10 cellular contexts compared by ENCODE assay signal in the genomic region with DNA sequence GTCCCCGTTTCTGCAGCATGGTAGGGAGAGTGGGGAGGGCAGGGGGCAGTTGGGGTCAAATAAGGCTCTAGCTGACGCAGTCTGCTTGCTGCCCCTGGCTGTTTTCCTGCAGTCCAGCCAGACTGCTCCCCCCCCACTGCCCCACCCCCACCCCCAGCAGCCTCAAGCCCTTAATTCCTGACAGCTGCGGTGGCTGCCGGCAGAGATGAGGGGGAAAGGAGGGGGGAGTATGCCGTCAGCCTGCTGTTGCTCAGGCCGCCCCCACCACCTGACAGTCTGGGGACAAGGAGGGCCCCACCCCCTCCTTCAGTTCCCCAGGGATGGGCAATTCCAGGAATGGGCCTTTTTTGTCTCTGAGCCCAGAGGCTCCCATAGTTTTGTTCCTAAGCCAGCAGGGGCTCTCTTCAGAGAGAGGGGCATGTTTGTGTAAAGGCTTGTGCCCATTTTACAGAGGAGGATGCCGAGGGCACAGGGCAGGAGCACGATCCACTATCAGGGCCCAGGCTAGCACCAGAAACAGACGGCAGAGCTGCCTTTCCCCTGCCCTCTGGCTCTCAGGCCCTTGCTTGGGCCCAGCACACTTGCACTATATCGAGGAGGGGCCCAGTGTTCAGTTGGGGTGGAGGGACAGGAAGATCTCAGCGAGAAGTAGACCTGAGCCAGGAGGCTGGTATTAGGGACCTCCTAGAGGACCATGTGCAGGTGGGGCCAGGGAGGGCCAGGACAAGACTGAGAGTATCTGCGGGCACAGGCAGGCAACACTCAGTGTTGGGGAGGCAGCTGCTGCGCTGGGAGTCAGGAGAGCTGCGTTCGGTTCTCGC. TPM values are rescaled to one million over a fixed set of nuclear protein-coding genes. Genes with fewer than 3 reads are reported as not detected.
DNase-seq lines count a peak whose midpoint lies in the region; ATAC-seq, FAIRE-seq and TF ChIP-seq lines count a peak whose summit lies in the region.
"Had no signal": no experiment of that assay in that cellular context is flagged by ENCODE, and none has a peak within 500 bp of the region (broad histone marks: within the 10 kb centered on the region; RNA-seq: fewer than 3 reads in every experiment).

No MANE protein-coding gene starts in this region.

- intact Hi-C loops in kidney (cut with DNase I): no loop called here

- H3K27ac ChIP-seq in CD8-positive, alpha-beta memory T cell (ENCODE audit: low read depth, low read length): peak overlapping the region; percentile 31
- H3K27ac ChIP-seq in kidney (ENCODE audit: low read depth in 2 of 2, low read length in 2 of 2): no peak overlapping the region
- H3K27ac ChIP-seq: parathyroid adenoma, vagina had no signal

- no peak overlapping the region for H3K9ac ChIP-seq in kidney (ENCODE audit: low read length in 2 of 2)
- H3K9ac ChIP-seq: parathyroid adenoma had no signal

- peak in 1 of 5 donors; percentile 23 for DNase-seq in CD8-positive, alpha-beta memory T cell
- DNase-seq in SHP77 treated with DMSO at 0.1 percent for 48 hours (lab: John Stamatoyannopoulos, UW): peak; percentile 16
- DNase-seq in kidney: peak; percentile 59
- no peak for DNase-seq in iPS-NIHi11 (ENCODE audit: low spot score)

- H3K9me3 Mint-ChIP-seq in CD8-positive, alpha-beta memory T cell: no peaks in the 10 kb centered on the region

- CTCF ChIA-PET in CD8-positive, alpha-beta memory T cell (lab: Charles Lee): interaction anchor here (1.0 to 23.1 kb wide), 5 partner anchors 8 to 31 kb away, joined by 3 to 1010 read pairs (median 4); no protein-coding TSS in a partner anchor

- H3K27ac Mint-ChIP-seq in CD8-positive, alpha-beta memory T cell: peak overlapping the region; percentile 57 to 96 (median 94)

- peak overlapping the region; percentile 75 to 93 (median 86) for H3K4me3 Mint-ChIP-seq in CD8-positive, alpha-beta memory T cell

- TF ChIP-seq CTCF in kidney (IDR thresholded peaks at IDR 0.05; ENCODE audit: borderline replicate concordance, extremely low read depth, insufficient read depth): no peak

- no peaks in the 10 kb centered on the region for H3K9me3 ChIP-seq in CD8-positive, alpha-beta memory T cell (ENCODE audit: low read length)
- H3K9me3 ChIP-seq in kidney (ENCODE audit: control insufficient read depth in 1 of 2, low read length in 2 of 2): no peaks in the 10 kb centered on the region
- H3K9me3 ChIP-seq: vagina had no signal

- no peaks in the 10 kb centered on the region for H3K36me3 ChIP-seq in CD8-positive, alpha-beta memory T cell (ENCODE audit: insufficient read depth, low read length)
- H3K36me3 ChIP-seq in kidney (ENCODE audit: control insufficient read depth in 1 of 2, insufficient read depth in 2 of 2, low read length in 2 of 2): no peaks in the 10 kb centered on the region
- H3K36me3 ChIP-seq: vagina had no signal

- H3K36me3 Mint-ChIP-seq in CD8-positive, alpha-beta memory T cell: no peaks in the 10 kb centered on the region

- peaks cover 7% of the 10 kb centered on the region for H3K27me3 ChIP-seq in CD8-positive, alpha-beta memory T cell (ENCODE audit: insufficient read depth, low read length, poor library complexity, severe bottlenecking)

- H3K27me3 Mint-ChIP-seq in CD8-positive, alpha-beta memory T cell: peaks cover 20 to 26% of the 10 kb centered on the region in 2 donors

- peaks cover 34 to 53% (median 46%) of the 10 kb centered on the region in 3 donors for H3K4me1 Mint-ChIP-seq in CD8-positive, alpha-beta memory T cell

- peaks cover 42% of the 10 kb centered on the region for H3K4me1 ChIP-seq in CD8-positive, alpha-beta memory T cell (ENCODE audit: insufficient read depth, low read length)
- H3K4me1 ChIP-seq in kidney (ENCODE audit: control insufficient read depth in 1 of 2, insufficient read depth in 1 of 2, low read depth in 1 of 2, low read length in 2 of 2): peaks cover 0 to 12% of the 10 kb centered on the region in 2 donors

- ATAC-seq in GM19395 (IDR thresholded peaks at IDR 0.05; ENCODE audit: unreplicated experiment): peak; percentile 1
- no peak for ATAC-seq in HG03457 (IDR thresholded peaks at IDR 0.05; ENCODE audit: unreplicated experiment)
- no peak for ATAC-seq in GM21528 (IDR thresholded peaks at IDR 0.05; ENCODE audit: low FRiP score, unreplicated experiment)
- no peak for ATAC-seq in GM18909 (IDR thresholded peaks at IDR 0.05; ENCODE audit: poor library complexity, unreplicated experiment)

- no peak for FAIRE-seq in kidney (lab: Jason Lieb, UNC)

- H3K4me3 ChIP-seq in CD8-positive, alpha-beta memory T cell (ENCODE audit: low read length): peak overlapping the region; percentile 40
- no peak overlapping the region for H3K4me3 ChIP-seq in kidney (ENCODE audit: low read length in 2 of 2)

- POLR2A ChIA-PET in CD8-positive, alpha-beta memory T cell (lab: Charles Lee): interaction anchor here (0.9 to 7.7 kb wide), 2 partner anchors 10 to 16 kb away, joined by 3 to 130 read pairs; no protein-coding TSS in a partner anchor

RNA-seq across cellular contexts. Expression of a gene that starts 1.5 kb away (rescaled TPM):
- total RNA-seq in CD8-positive, alpha-beta memory T cell: 1 to 10 TPM; 1.0 to 1.5 TPM
- 1.1 TPM for polyA plus RNA-seq in CD8-positive, alpha-beta memory T cell
- 10.2 TPM for total RNA-seq in kidney
- 1.1 TPM for polyA plus RNA-seq in kidney (ENCODE audit: insufficient read depth, low read depth, low replicate concordance)

RNA-seq across cellular contexts. Expression of a gene that starts 19.5 kb away (rescaled TPM):
- under 1 TPM; 0.27 to 0.42 TPM for total RNA-seq in CD8-positive, alpha-beta memory T cell
- 0.39 TPM for polyA plus RNA-seq in CD8-positive, alpha-beta memory T cell
- total RNA-seq in kidney: 0.57 TPM
- 0.75 TPM for polyA plus RNA-seq in kidney (ENCODE audit: insufficient read depth, low read depth, low replicate concordance)

RNA-seq across cellular contexts. Expression of a gene that starts 47.5 kb away (rescaled TPM):
- total RNA-seq in CD8-positive, alpha-beta memory T cell: not detected
- not detected for polyA plus RNA-seq in CD8-positive, alpha-beta memory T cell
- total RNA-seq in kidney: not detected
- not detected for polyA plus RNA-seq in kidney (ENCODE audit: insufficient read depth, low read depth, low replicate concordance)
- total RNA-seq: vagina had no signal
